10 cellular contexts compared by ENCODE assay signal in genomic region chr6:73704260-73704659, GRCh38. TPM values are rescaled to one million over a fixed set of nuclear protein-coding genes. Genes with fewer than 3 reads are reported as not detected.
DNase-seq lines count a peak whose midpoint lies in the region; ATAC-seq and TF ChIP-seq lines count a peak whose summit lies in the region.
"Had no signal": no experiment of that assay in that cellular context is flagged by ENCODE, and none has a peak within 500 bp of the region (broad histone marks: within the 10 kb centered on the region; RNA-seq: fewer than 3 reads in every experiment).

No MANE protein-coding gene starts in this region.

- in situ Hi-C loops in IMR-90 (cut with MboI; ENCODE audit: low sequenced_read_pairs) (no loop called here), brain microvascular endothelial cell (cut with HindIII; ENCODE audit: low pct_ligation_motif_present, low sequenced_read_pairs) (no loop called here)

- H2AK9ac ChIP-seq in IMR-90 (replicated peaks; ENCODE audit: low read depth, low read length, poor library complexity): no peak overlapping the region

- H3K36me3 Mint-ChIP-seq in Caco-2 (ENCODE audit: insufficient read depth, unreplicated experiment): no peaks in the 10 kb centered on the region

- CTCF ChIA-PET in Caco-2 (lab: Charles Lee) (interaction anchor here (0.7 to 1.0 kb wide), 2 partner anchors 9 to 29 kb away, joined by 5 read pairs; no protein-coding TSS in a partner anchor), IMR-90 (lab: Yijun Ruan, JAX) (interaction anchor here (0.6 to 0.7 kb wide), 2 partner anchors 15 to 138 kb away, joined by 3 to 5 read pairs; no protein-coding TSS in a partner anchor)

- peak overlapping the region in 1 of 2 experiments; percentile 69; a peak in 2 of 4 replicates for H4K8ac ChIP-seq in IMR-90 (ENCODE audit: low read depth in 2 of 2, low read length in 2 of 2)

- H3K56ac ChIP-seq in IMR-90 (ENCODE audit: extremely low read depth, insufficient read depth, low read length): peak overlapping the region; percentile 28; the same call in 1 of the 2 replicates

- H2BK5ac ChIP-seq in IMR-90 (ENCODE audit: low read depth, low read length, poor library complexity, severe bottlenecking): peak overlapping the region; percentile 83

- H3K14ac ChIP-seq in IMR-90 (replicated peaks; ENCODE audit: low read depth, low read length): peak overlapping the region; percentile 45; the same call in 1 of the 2 replicates

- H3K23ac ChIP-seq in IMR-90 (ENCODE audit: low read depth, low read length): peak overlapping the region; percentile 47

- H3K27me3 ChIP-seq in Caco-2 (replicated peaks; ENCODE audit: control insufficient read depth, insufficient read depth, low read length) (no peaks in the 10 kb centered on the region), IMR-90 (ENCODE audit: control insufficient read depth, insufficient read depth, low read length) (no peaks in the 10 kb centered on the region), brain microvascular endothelial cell (replicated peaks) (no peaks in the 10 kb centered on the region), osteoblast (ENCODE audit: insufficient read depth, low read length) (no peaks in the 10 kb centered on the region), adrenal gland (peaks cover 5% of the 10 kb centered on the region)
- H3K27me3 ChIP-seq: heart right ventricle had no signal

- intact Hi-C loops in Caco-2 (cut with micrococcal nuclease; ENCODE audit: unreplicated experiment) (no loop called here), IMR-90 (cut with micrococcal nuclease) (no loop called here), adrenal gland (cut with DNase I) (no loop called here)

- H3K4me1 Mint-ChIP-seq in Caco-2 (ENCODE audit: low read depth, unreplicated experiment): no peaks in the 10 kb centered on the region

- peak overlapping the region; percentile 58; the same call in 1 of the 2 replicates for H3K18ac ChIP-seq in IMR-90 (ENCODE audit: low read depth, low read length)

- H3K9me3 Mint-ChIP-seq in Caco-2 (ENCODE audit: unreplicated experiment): no peaks in the 10 kb centered on the region

- dilution Hi-C loops in IMR-90 (cut with HindIII; ENCODE audit: low sequenced_read_pairs, unreplicated experiment): no loop called here

- WGBS in IMR-90 (ENCODE audit: extremely low coverage in 2 of 2, insufficient read length in 1 of 2), 2 experiments: no CpG with 5 or more reads among the region's 8 CpGs
- 69 to 81% (median 76%) methylated on average over 8 of the region's 8 CpGs for WGBS in adrenal gland, 4 donors

- H2AFZ ChIP-seq in IMR-90 (replicated peaks; ENCODE audit: low read length, poor library complexity) (peak overlapping the region; percentile 73), osteoblast (ENCODE audit: low read length) (no peak overlapping the region)

- peak overlapping the region; percentile 6; the same call in 1 of the 2 replicates for H4K5ac ChIP-seq in IMR-90 (ENCODE audit: low read depth, low read length)

- no peak overlapping the region for H2AK5ac ChIP-seq in IMR-90 (ENCODE audit: low read depth, low read length)

- TF ChIP-seq RAD21 in IMR-90 (IDR thresholded peaks at IDR 0.05; ENCODE audit: low read length): no peak; the same call in 1 of the 2 replicates

- peak overlapping the region; percentile 49 for H2BK20ac ChIP-seq in IMR-90 (ENCODE audit: low read depth, low read length)

- H3K27ac ChIP-seq in IMR-90 (ENCODE audit: insufficient read depth, low read length): peak overlapping the region; percentile 70
- peak overlapping the region; percentile 61 for H3K27ac ChIP-seq in brain microvascular endothelial cell
- H3K27ac ChIP-seq in osteoblast (ENCODE audit: low read depth, low read length): peak overlapping the region; percentile 67
- H3K27ac ChIP-seq in adrenal gland: no peak overlapping the region

- no peak overlapping the region for H3K27ac Mint-ChIP-seq in Caco-2 (ENCODE audit: unreplicated experiment)

- H4K91ac ChIP-seq in IMR-90 (ENCODE audit: insufficient read depth, low read depth, low read length): peak overlapping the region; percentile 47; the same call in 1 of the 2 replicates

- peaks cover 5% of the 10 kb centered on the region for H3K27me3 Mint-ChIP-seq in Caco-2 (ENCODE audit: insufficient read depth, unreplicated experiment)

- peak overlapping the region; percentile 69 for H3K4ac ChIP-seq in IMR-90 (ENCODE audit: low read depth, low read length)

- H3K9me3 ChIP-seq in Caco-2: no peaks in the 10 kb centered on the region
- no peaks in the 10 kb centered on the region for H3K9me3 ChIP-seq in IMR-90 (ENCODE audit: control insufficient read depth, insufficient read depth, low read length)
- no peaks in the 10 kb centered on the region for H3K9me3 ChIP-seq in osteoblast (ENCODE audit: low read depth, low read length)
- no peaks in the 10 kb centered on the region for H3K9me3 ChIP-seq in adrenal gland (replicated peaks in 1 of 3)
- H3K9me3 ChIP-seq: heart right ventricle had no signal

- H3K4me2 ChIP-seq in IMR-90 (ENCODE audit: low read depth, low read length) (peak overlapping the region; percentile 52), osteoblast (ENCODE audit: insufficient read depth, low read length) (peak overlapping the region; percentile 16)

- H3K9me1 ChIP-seq in IMR-90 (ENCODE audit: insufficient read depth, low read length): peaks cover 8% of the 10 kb centered on the region

- H3K4me3 Mint-ChIP-seq in Caco-2 (ENCODE audit: unreplicated experiment): no peak overlapping the region

- POLR2A ChIA-PET in Caco-2 (lab: Charles Lee): no interaction called here
- POLR2A ChIA-PET in IMR-90 (lab: Charles Lee; ENCODE audit: unreplicated experiment): interaction anchor here (0.5 to 0.6 kb wide), 2 partner anchors 50 to 1534 kb away, joined by 4 to 16 read pairs; partner anchors contain the start of gene SLC17A5

- H3K79me1 ChIP-seq in IMR-90 (ENCODE audit: low read depth in 1 of 2, low read length in 2 of 2): peaks cover 3 to 41% of the 10 kb centered on the region in 2 experiments; a peak in 2 of 4 replicates

- H3K36me3 ChIP-seq in Caco-2 (ENCODE audit: control insufficient read depth, insufficient read depth, low read length): no peaks in the 10 kb centered on the region
- no peaks in the 10 kb centered on the region for H3K36me3 ChIP-seq in IMR-90 (ENCODE audit: control insufficient read depth, insufficient read depth, low read length)
- H3K36me3 ChIP-seq in brain microvascular endothelial cell (replicated peaks): no peaks in the 10 kb centered on the region
- H3K36me3 ChIP-seq in osteoblast (ENCODE audit: insufficient read depth, low read length): peaks cover 8% of the 10 kb centered on the region
- no peaks in the 10 kb centered on the region for H3K36me3 ChIP-seq in adrenal gland (replicated peaks in 1 of 2)
- H3K36me3 ChIP-seq: heart right ventricle had no signal

- DNase-seq in Caco-2 (peak; percentile 10 to 56), IMR-90 (peak; percentile 99), brain microvascular endothelial cell (peak; percentile 95), osteoblast (ENCODE audit: insufficient read length, low spot score, missing footprints) (peak; percentile 87), DMS 273 (lab: John Stamatoyannopoulos, UW; ENCODE audit: unreplicated experiment) (no peak), NCI-H1436 treated with DMSO at 0.1 percent for 48 hours (lab: John Stamatoyannopoulos, UW) (no peak), adrenal gland (no peak)
- DNase-seq: heart right ventricle, SHP77 had no signal

- H2BK120ac ChIP-seq in IMR-90 (ENCODE audit: low read depth, low read length): peak overlapping the region; percentile 75

- H4K20me1 ChIP-seq in IMR-90 (ENCODE audit: insufficient read depth, low read length) (no peaks in the 10 kb centered on the region), osteoblast (ENCODE audit: insufficient read depth, low read length) (no peaks in the 10 kb centered on the region)

- H2BK15ac ChIP-seq in IMR-90 (ENCODE audit: low read depth, low read length): peak overlapping the region; percentile 2; the same call in 1 of the 3 replicates

- H3K79me2 ChIP-seq in osteoblast (ENCODE audit: insufficient read depth, low read length): peaks cover 49% of the 10 kb centered on the region

- H3K4me3 ChIP-seq in Caco-2 (ENCODE audit: low read depth, low read length) (no peak overlapping the region), IMR-90 (ENCODE audit: insufficient read depth, low read depth, low read length) (no peak overlapping the region; the same call in 1 of the 2 replicates), brain microvascular endothelial cell (ENCODE audit: low read depth, low read length) (no peak overlapping the region), osteoblast (ENCODE audit: insufficient read depth, low read length) (no peak overlapping the region), adrenal gland (no peak overlapping the region)
- H3K4me3 ChIP-seq: heart right ventricle had no signal

- BruUV-seq in Caco-2 (replicated peaks; lab: Mats Ljungman, UMichigan): no TSS peak
- BruUV-seq in IMR-90 (replicated peaks; lab: Mats Ljungman, UMichigan): no TSS peak

- TF ChIP-seq POLR2A in IMR-90 (IDR thresholded peaks at IDR 0.05; ENCODE audit: low read depth, low read length): no peak
- no peak for TF ChIP-seq POLR2A in adrenal gland (IDR thresholded peaks at IDR 0.05)

- TF ChIP-seq CTCF in Caco-2 (IDR thresholded peaks at IDR 0.05; ENCODE audit: insufficient read depth in 1 of 2, low read depth in 1 of 2, low read length in 1 of 2, severe bottlenecking in 1 of 2, unreplicated experiment in 1 of 2) (no peak), IMR-90 (conservative IDR thresholded peaks at IDR 0.05; ENCODE audit: low read depth, low read length) (no peak), brain microvascular endothelial cell (IDR thresholded peaks at IDR 0.05; ENCODE audit: low read depth, low read length, missing control alignments) (no peak), osteoblast (IDR thresholded peaks at IDR 0.05; ENCODE audit: extremely low read depth, low read depth, low read length) (no peak), adrenal gland (IDR thresholded peaks at IDR 0.05) (no peak)

- ATAC-seq in IMR-90 (ENCODE audit: low read depth): peak; percentile 95
- ATAC-seq in HG03521 (IDR thresholded peaks at IDR 0.05; ENCODE audit: unreplicated experiment): no peak

- H3K4me1 ChIP-seq in Caco-2 (no peaks in the 10 kb centered on the region), IMR-90 (ENCODE audit: control insufficient read depth, insufficient read depth, low read length) (peaks cover 4% of the 10 kb centered on the region; the same call in 1 of the 2 replicates), osteoblast (ENCODE audit: insufficient read depth, low read length) (peaks cover 18% of the 10 kb centered on the region), adrenal gland (replicated peaks in 1 of 2) (no peaks in the 10 kb centered on the region)

- H3K9ac ChIP-seq in IMR-90 (ENCODE audit: low read depth, low read length): 0 out of 2 replicates have a peak overlapping the region, but pooled peaks have one; percentile 1

RNA-seq across cellular contexts. Expression of gene CD109, which starts 8.3 kb away (rescaled TPM):
- total RNA-seq in Caco-2 (2022) (0.18 and 0.19 TPM in 2 replicates), IMR-90 (2012; rRNA removed) (5.0 and 7.2 TPM in 2 replicates), osteoblast (85.5 and 93.4 TPM in 2 replicates), adrenal gland (1 to 10 TPM; 2.0 to 6.2 (median 4.2) TPM)
- polyA plus RNA-seq in IMR-90 (2012; rRNA removed) (2.6 and 3.6 TPM in 2 replicates), adrenal gland (1 to 10 TPM in 1 of 3 donors, under 1 TPM in 2; 0.47 to 2.1 (median 0.56) TPM)
- 0.88 and 1.2 TPM in 2 replicates for polyA plus RNA-seq in IMR-90 (2012; cell fraction: cytosol; rRNA removed)
- 0.77 and 3.6 TPM in 2 replicates for polyA plus RNA-seq in IMR-90 (2012; cell fraction: nucleus; rRNA removed; ENCODE audit: low replicate concordance)

RNA-seq across cellular contexts. Expression of gene SLC17A5, which starts 50.5 kb away (rescaled TPM):
- total RNA-seq in Caco-2 (2022) (13.0 TPM in 2 replicates), IMR-90 (2012; rRNA removed) (27.2 and 37.5 TPM in 2 replicates), osteoblast (38.3 and 38.7 TPM in 2 replicates), adrenal gland (10 to 100 TPM; 10.5 to 20.3 (median 15.5) TPM)
- polyA plus RNA-seq in IMR-90 (2012; rRNA removed) (18.7 and 20.8 TPM in 2 replicates), adrenal gland (10 to 100 TPM in 1 of 3 donors, 1 to 10 TPM in 2; 1.5 to 12.3 (median 3.0) TPM)
- 7.6 and 12.2 TPM in 2 replicates for polyA plus RNA-seq in IMR-90 (2012; cell fraction: cytosol; rRNA removed)
- 4.0 and 9.1 TPM in 2 replicates for polyA plus RNA-seq in IMR-90 (2012; cell fraction: nucleus; rRNA removed; ENCODE audit: low replicate concordance)

Comparison
In these comparisons a context has a peak if more than half of its experiments do, and no peak if none do; other contexts are left out.
1. DNase-seq: peak in Caco-2 (2 of 2), IMR-90 (single experiment), brain microvascular endothelial cell (single experiment) and osteoblast (single experiment); none in DMS 273 (single experiment), NCI-H1436 treated with DMSO at 0.1 percent for 48 hours (single experiment) and adrenal gland (0 of 7).
2. H3K27ac ChIP-seq: peak in IMR-90 (single experiment), brain microvascular endothelial cell (single experiment) and osteoblast (single experiment); none in adrenal gland (0 of 5).
3. RNA of gene CD109, which starts 8.3 kb away (total RNA-seq): 85.5 to 93.4 TPM in osteoblast; 5.0 to 7.2 TPM in IMR-90, 2.0 to 6.2 TPM in adrenal gland and 0.18 to 0.19 TPM in Caco-2; every median in the first group is over 10 times any median in the second.